Comparison of ENCODE assay signal across 1 cellular context in genomic region chr20:44911264-44911921, GRCh38.
A peak's percentile ranks its signal among the peaks of the same experiment; 100 is the strongest.
TF ChIP-seq lines count a peak whose summit lies in the region.

No MANE protein-coding gene starts in this region.

TF ChIP-seq in HepG2, 621 proteins besides CTCF, POLR2A, EP300 and RAD21 (continued from another document and continues in another):
- TF ChIP-seq TRIM22 (IDR thresholded peaks at IDR 0.05) (no peak), ZHX1 (CRISPR knock-in tag; IDR thresholded peaks at IDR 0.05; ENCODE audit: low read depth) (0 out of 2 replicates have a peak, but pooled peaks have one; percentile 74), KLF12 (CRISPR knock-in tag; IDR thresholded peaks at IDR 0.05; ENCODE audit: borderline replicate concordance) (peak; percentile 89), HOXA5 (CRISPR knock-in tag; IDR thresholded peaks at IDR 0.05) (peak; percentile 79), SP1 (IDR thresholded peaks at IDR 0.05) (no peak), SP1 (CRISPR knock-in tag; IDR thresholded peaks at IDR 0.05) (peak; percentile 80), ZNF33B (CRISPR knock-in tag; IDR thresholded peaks at IDR 0.05) (no peak), ZNF75D (CRISPR knock-in tag; IDR thresholded peaks at IDR 0.05; ENCODE audit: borderline replicate concordance) (no peak), SNRNP70 (IDR thresholded peaks at IDR 0.05; ENCODE audit: low read depth, low read length) (no peak), ZNF224 (CRISPR knock-in tag; IDR thresholded peaks at IDR 0.05) (no peak), DDIT3 (CRISPR knock-in tag; IDR thresholded peaks at IDR 0.05) (0 out of 2 replicates have a peak, but pooled peaks have one; percentile 74), TRAFD1 (CRISPR knock-in tag; IDR thresholded peaks at IDR 0.05; ENCODE audit: borderline replicate concordance) (peak; percentile 81; the same call in 1 of the 2 replicates), ZNF816 (CRISPR knock-in tag; IDR thresholded peaks at IDR 0.05; ENCODE audit: borderline replicate concordance) (0 out of 2 replicates have a peak, but pooled peaks have one; percentile 55), ZNF883 (CRISPR knock-in tag; IDR thresholded peaks at IDR 0.05; ENCODE audit: not compliant biosample characterization) (no peak), TAF1 (CRISPR knock-in tag; IDR thresholded peaks at IDR 0.05) (peak; percentile 60; the same call in 1 of the 2 replicates), STAG1 (CRISPR knock-in tag; IDR thresholded peaks at IDR 0.05) (peak; percentile 76), KLF11 (CRISPR knock-in tag; IDR thresholded peaks at IDR 0.05) (peak; percentile 21; the same call in 1 of the 2 replicates), BRF2 (CRISPR knock-in tag; IDR thresholded peaks at IDR 0.05) (no peak), PHB2 (IDR thresholded peaks at IDR 0.05; ENCODE audit: partially characterized antibody) (no peak), ELF1 (CRISPR knock-in tag; IDR thresholded peaks at IDR 0.05) (peak; percentile 45; the same call in 1 of the 2 replicates), WIZ (CRISPR knock-in tag; IDR thresholded peaks at IDR 0.05) (peak; percentile 79), RAD51 (IDR thresholded peaks at IDR 0.05; ENCODE audit: borderline replicate concordance) (no peak), NCOA2 (CRISPR knock-in tag; IDR thresholded peaks at IDR 0.05) (no peak; the same call in 1 of the 2 replicates), TOPORS (CRISPR knock-in tag; IDR thresholded peaks at IDR 0.05) (peak; percentile 8; the same call in 1 of the 2 replicates), MXD3 (CRISPR knock-in tag; IDR thresholded peaks at IDR 0.05) (no peak; the same call in 1 of the 2 replicates), REPIN1 (CRISPR knock-in tag; IDR thresholded peaks at IDR 0.05; ENCODE audit: borderline replicate concordance, low read depth) (peak; percentile 79), THRA (CRISPR knock-in tag; IDR thresholded peaks at IDR 0.05; ENCODE audit: borderline replicate concordance) (peak; percentile 69; the same call in 1 of the 2 replicates), ZNF460 (CRISPR knock-in tag; IDR thresholded peaks at IDR 0.05; ENCODE audit: borderline replicate concordance) (no peak), IKZF5 (CRISPR knock-in tag; IDR thresholded peaks at IDR 0.05) (peak; percentile 76), MXD4 (CRISPR knock-in tag; IDR thresholded peaks at IDR 0.05) (peak; percentile 37; the same call in 1 of the 2 replicates), CBX5 (CRISPR knock-in tag; IDR thresholded peaks at IDR 0.05; ENCODE audit: borderline replicate concordance) (peak; percentile 81; the same call in 1 of the 2 replicates), PRDM15 (CRISPR knock-in tag; IDR thresholded peaks at IDR 0.05) (peak; percentile 42; the same call in 1 of the 2 replicates), SMARCC2 (IDR thresholded peaks at IDR 0.05) (no peak), ZBTB33 (CRISPR knock-in tag; IDR thresholded peaks at IDR 0.05) (0 out of 2 replicates have a peak, but pooled peaks have one; percentile 10), ZNF230 (CRISPR knock-in tag; IDR thresholded peaks at IDR 0.05) (no peak), ZMYM3 (CRISPR knock-in tag; IDR thresholded peaks at IDR 0.05) (no peak), POGK (CRISPR knock-in tag; conservative IDR thresholded peaks at IDR 0.05) (no peak), NFATC3 (CRISPR knock-in tag; IDR thresholded peaks at IDR 0.05) (0 out of 2 replicates have a peak, but pooled peaks have one; percentile 68), YEATS2 (CRISPR knock-in tag; IDR thresholded peaks at IDR 0.05; ENCODE audit: borderline replicate concordance) (peak; percentile 79; the same call in 1 of the 2 replicates), ZFP36L2 (CRISPR knock-in tag; IDR thresholded peaks at IDR 0.05) (no peak), ZNF17 (CRISPR knock-in tag; IDR thresholded peaks at IDR 0.05) (no peak), SNAPC2 (CRISPR knock-in tag; IDR thresholded peaks at IDR 0.05) (peak; percentile 54; the same call in 1 of the 2 replicates), ZBTB1 (CRISPR knock-in tag; IDR thresholded peaks at IDR 0.05; ENCODE audit: borderline replicate concordance) (no peak)
